Comparison of ENCODE assay signal across 1 cellular context in the genomic region with DNA sequence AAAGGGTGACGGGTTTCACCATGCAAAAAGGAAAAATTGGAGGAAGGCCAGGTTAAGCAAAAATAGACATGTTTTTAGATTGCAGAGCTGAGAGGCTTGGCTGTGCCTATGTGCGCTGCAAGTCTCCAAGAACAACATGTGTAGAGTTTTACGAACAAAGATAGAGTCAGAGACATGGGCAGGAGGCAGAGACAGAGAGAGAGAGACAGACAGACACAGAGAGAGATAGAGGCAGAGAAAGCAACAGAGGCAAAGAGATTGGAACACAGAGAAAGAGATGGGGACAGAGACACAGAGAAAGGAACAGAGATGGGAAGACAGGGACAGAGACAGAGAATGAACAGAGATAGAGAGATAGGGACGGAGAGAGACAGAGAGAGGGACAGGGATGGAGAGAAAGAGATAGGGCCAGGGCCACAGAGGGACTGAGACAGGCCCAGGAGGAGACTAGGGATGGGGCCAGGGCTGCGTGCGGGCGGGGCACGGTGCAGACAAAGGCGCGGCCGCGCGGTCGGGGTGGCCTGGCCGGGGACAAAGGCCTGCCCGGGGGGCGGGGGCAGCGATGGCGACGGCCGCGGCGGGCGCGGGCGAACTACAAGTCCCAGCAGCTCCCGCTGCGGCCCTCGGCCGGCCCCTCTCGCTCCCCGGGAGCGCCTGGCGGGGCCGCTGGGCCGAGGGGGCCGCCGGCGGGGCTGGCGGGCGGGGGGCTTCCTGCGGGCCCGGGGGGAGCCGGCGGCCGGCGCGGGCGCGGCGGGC.
A peak's percentile ranks its signal among the peaks of the same experiment; 100 is the strongest.
TF ChIP-seq lines count a peak whose summit lies in the region.

A gene (plus strand): TSS at position 633 of the 756 bp plus-strand sequence. CDS start 3,140 bp downstream, outside the sequence.

TF ChIP-seq in HepG2, 621 proteins besides CTCF, POLR2A, EP300 and RAD21 (continued from another document and continues in another):
- 0 out of 2 replicates have a peak, but pooled peaks have one; percentile 19 for TF ChIP-seq ZNF329 (CRISPR knock-in tag; IDR thresholded peaks at IDR 0.05; ENCODE audit: low read depth)
- TF ChIP-seq YEATS4 (CRISPR knock-in tag; IDR thresholded peaks at IDR 0.05; ENCODE audit: borderline replicate concordance), result peak; percentile 21; the same call in 1 of the 2 replicates
- TF ChIP-seq KDM5B (CRISPR knock-in tag; IDR thresholded peaks at IDR 0.05; ENCODE audit: borderline replicate concordance), result no peak
- TF ChIP-seq PAF1 (CRISPR knock-in tag; IDR thresholded peaks at IDR 0.05), result no peak
- TF ChIP-seq, protein P1, sequence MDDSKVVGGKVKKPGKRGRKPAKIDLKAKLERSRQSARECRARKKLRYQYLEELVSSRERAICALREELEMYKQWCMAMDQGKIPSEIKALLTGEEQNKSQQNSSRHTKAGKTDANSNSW (CRISPR knock-in tag; IDR thresholded peaks at IDR 0.05; ENCODE audit: borderline replicate concordance), result no peak
- no peak for TF ChIP-seq FOSL2 (CRISPR knock-in tag; IDR thresholded peaks at IDR 0.05)
- no peak for TF ChIP-seq ZNF569 (CRISPR knock-in tag; IDR thresholded peaks at IDR 0.05; ENCODE audit: borderline replicate concordance)
- no peak for TF ChIP-seq HDAC6 (IDR thresholded peaks at IDR 0.05; ENCODE audit: low read depth, low read length)
- TF ChIP-seq, protein P2, sequence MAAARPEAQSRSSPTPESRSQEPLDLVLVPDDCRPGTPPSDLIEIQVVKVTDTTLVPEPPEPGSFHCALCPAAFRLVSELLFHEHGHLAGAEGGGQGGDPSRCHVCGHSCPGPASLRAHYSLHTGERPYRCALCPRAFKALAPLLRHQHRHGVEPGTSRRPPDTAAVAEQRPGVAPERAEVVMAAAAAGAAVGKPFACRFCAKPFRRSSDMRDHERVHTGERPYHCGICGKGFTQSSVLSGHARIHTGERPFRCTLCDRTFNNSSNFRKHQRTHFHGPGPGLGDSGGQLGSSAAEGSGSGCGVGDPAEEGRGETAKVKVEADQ (CRISPR knock-in tag; IDR thresholded peaks at IDR 0.05; ENCODE audit: borderline replicate concordance), result no peak
- TF ChIP-seq ISX (CRISPR knock-in tag; conservative IDR thresholded peaks at IDR 0.05), result no peak
- TF ChIP-seq ZNF562 (CRISPR knock-in tag; IDR thresholded peaks at IDR 0.05; ENCODE audit: borderline replicate concordance), result no peak
- TF ChIP-seq, protein P3, sequence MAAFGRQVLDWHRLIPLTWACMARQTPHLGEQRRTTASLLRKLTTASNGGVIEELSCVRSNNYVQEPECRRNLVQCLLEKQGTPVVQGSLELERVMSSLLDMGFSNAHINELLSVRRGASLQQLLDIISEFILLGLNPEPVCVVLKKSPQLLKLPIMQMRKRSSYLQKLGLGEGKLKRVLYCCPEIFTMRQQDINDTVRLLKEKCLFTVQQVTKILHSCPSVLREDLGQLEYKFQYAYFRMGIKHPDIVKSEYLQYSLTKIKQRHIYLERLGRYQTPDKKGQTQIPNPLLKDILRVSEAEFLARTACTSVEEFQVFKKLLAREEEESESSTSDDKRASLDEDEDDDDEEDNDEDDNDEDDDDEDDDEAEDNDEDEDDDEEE (CRISPR knock-in tag; IDR thresholded peaks at IDR 0.05), result no peak
- no peak for TF ChIP-seq ZFP41 (CRISPR knock-in tag; IDR thresholded peaks at IDR 0.05; ENCODE audit: borderline replicate concordance)
- TF ChIP-seq ZMAT3 (CRISPR knock-in tag; conservative IDR thresholded peaks at IDR 0.05), result no peak
- TF ChIP-seq, protein P4, sequence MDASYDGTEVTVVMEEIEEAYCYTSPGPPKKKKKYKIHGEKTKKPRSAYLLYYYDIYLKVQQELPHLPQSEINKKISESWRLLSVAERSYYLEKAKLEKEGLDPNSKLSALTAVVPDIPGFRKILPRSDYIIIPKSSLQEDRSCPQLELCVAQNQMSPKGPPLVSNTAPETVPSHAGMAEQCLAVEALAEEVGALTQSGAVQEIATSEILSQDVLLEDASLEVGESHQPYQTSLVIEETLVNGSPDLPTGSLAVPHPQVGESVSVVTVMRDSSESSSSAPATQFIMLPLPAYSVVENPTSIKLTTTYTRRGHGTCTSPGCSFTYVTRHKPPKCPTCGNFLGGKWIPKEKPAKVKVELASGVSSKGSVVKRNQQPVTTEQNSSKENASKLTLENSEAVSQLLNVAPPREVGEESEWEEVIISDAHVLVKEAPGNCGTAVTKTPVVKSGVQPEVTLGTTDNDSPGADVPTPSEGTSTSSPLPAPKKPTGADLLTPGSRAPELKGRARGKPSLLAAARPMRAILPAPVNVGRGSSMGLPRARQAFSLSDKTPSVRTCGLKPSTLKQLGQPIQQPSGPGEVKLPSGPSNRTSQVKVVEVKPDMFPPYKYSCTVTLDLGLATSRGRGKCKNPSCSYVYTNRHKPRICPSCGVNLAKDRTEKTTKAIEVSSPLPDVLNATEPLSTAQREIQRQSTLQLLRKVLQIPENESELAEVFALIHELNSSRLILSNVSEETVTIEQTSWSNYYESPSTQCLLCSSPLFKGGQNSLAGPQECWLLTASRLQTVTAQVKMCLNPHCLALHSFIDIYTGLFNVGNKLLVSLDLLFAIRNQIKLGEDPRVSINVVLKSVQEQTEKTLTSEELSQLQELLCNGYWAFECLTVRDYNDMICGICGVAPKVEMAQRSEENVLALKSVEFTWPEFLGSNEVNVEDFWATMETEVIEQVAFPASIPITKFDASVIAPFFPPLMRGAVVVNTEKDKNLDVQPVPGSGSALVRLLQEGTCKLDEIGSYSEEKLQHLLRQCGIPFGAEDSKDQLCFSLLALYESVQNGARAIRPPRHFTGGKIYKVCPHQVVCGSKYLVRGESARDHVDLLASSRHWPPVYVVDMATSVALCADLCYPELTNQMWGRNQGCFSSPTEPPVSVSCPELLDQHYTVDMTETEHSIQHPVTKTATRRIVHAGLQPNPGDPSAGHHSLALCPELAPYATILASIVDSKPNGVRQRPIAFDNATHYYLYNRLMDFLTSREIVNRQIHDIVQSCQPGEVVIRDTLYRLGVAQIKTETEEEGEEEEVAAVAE (CRISPR knock-in tag; IDR thresholded peaks at IDR 0.05; ENCODE audit: borderline replicate concordance), result no peak
- TF ChIP-seq, protein P5, sequence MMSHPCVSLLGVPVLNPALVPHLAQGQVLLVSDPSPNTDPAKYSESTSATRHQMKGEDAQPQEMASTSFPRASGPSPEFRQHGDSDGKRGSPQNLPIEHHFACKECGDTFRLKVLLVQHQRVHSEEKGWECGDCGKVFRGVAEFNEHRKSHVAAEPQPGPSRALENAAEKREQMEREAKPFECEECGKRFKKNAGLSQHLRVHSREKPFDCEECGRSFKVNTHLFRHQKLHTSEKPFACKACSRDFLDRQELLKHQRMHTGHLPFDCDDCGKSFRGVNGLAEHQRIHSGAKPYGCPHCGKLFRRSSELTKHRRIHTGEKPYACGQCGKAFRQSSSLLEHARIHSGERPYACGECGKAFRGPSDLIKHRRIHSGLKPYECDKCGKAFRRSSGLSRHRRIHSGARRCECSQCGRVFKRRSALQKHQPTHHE (CRISPR knock-in tag; IDR thresholded peaks at IDR 0.05; ENCODE audit: borderline replicate concordance), result no peak
- TF ChIP-seq JARID2 (CRISPR knock-in tag; IDR thresholded peaks at IDR 0.05; ENCODE audit: insufficient replicate concordance), result no peak
- TF ChIP-seq GLI4 (CRISPR knock-in tag; IDR thresholded peaks at IDR 0.05; ENCODE audit: borderline replicate concordance), result no peak
- TF ChIP-seq, protein P6, sequence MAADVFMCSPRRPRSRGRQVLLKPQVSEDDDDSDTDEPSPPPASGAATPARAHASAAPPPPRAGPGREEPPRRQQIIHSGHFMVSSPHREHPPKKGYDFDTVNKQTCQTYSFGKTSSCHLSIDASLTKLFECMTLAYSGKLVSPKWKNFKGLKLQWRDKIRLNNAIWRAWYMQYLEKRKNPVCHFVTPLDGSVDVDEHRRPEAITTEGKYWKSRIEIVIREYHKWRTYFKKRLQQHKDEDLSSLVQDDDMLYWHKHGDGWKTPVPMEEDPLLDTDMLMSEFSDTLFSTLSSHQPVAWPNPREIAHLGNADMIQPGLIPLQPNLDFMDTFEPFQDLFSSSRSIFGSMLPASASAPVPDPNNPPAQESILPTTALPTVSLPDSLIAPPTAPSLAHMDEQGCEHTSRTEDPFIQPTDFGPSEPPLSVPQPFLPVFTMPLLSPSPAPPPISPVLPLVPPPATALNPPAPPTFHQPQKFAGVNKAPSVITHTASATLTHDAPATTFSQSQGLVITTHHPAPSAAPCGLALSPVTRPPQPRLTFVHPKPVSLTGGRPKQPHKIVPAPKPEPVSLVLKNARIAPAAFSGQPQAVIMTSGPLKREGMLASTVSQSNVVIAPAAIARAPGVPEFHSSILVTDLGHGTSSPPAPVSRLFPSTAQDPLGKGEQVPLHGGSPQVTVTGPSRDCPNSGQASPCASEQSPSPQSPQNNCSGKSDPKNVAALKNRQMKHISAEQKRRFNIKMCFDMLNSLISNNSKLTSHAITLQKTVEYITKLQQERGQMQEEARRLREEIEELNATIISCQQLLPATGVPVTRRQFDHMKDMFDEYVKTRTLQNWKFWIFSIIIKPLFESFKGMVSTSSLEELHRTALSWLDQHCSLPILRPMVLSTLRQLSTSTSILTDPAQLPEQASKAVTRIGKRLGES (CRISPR knock-in tag; IDR thresholded peaks at IDR 0.05; ENCODE audit: borderline replicate concordance), result no peak
- TF ChIP-seq MTA3 (CRISPR knock-in tag; IDR thresholded peaks at IDR 0.05), result no peak
- TF ChIP-seq ZMYM4 (CRISPR knock-in tag; IDR thresholded peaks at IDR 0.05), result no peak
- no peak for TF ChIP-seq ZNF10 (CRISPR knock-in tag; IDR thresholded peaks at IDR 0.05; ENCODE audit: borderline replicate concordance, low read depth)
- TF ChIP-seq, protein P7, sequence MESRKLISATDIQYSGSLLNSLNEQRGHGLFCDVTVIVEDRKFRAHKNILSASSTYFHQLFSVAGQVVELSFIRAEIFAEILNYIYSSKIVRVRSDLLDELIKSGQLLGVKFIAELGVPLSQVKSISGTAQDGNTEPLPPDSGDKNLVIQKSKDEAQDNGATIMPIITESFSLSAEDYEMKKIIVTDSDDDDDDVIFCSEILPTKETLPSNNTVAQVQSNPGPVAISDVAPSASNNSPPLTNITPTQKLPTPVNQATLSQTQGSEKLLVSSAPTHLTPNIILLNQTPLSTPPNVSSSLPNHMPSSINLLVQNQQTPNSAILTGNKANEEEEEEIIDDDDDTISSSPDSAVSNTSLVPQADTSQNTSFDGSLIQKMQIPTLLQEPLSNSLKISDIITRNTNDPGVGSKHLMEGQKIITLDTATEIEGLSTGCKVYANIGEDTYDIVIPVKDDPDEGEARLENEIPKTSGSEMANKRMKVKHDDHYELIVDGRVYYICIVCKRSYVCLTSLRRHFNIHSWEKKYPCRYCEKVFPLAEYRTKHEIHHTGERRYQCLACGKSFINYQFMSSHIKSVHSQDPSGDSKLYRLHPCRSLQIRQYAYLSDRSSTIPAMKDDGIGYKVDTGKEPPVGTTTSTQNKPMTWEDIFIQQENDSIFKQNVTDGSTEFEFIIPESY (CRISPR knock-in tag; IDR thresholded peaks at IDR 0.05), result no peak
- TF ChIP-seq, protein P8, sequence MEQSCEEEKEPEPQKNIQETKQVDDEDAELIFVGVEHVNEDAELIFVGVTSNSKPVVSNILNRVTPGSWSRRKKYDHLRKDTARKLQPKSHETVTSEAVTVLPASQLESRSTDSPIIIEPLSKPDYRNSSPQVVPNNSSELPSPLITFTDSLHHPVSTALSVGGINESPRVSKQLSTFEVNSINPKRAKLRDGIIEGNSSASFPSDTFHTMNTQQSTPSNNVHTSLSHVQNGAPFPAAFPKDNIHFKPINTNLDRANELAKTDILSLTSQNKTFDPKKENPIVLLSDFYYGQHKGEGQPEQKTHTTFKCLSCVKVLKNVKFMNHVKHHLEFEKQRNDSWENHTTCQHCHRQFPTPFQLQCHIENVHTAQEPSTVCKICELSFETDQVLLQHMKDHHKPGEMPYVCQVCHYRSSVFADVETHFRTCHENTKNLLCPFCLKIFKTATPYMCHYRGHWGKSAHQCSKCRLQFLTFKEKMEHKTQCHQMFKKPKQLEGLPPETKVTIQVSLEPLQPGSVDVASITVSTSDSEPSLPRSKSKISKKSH (CRISPR knock-in tag; IDR thresholded peaks at IDR 0.05; ENCODE audit: borderline replicate concordance), result no peak
- TF ChIP-seq, protein P9, sequence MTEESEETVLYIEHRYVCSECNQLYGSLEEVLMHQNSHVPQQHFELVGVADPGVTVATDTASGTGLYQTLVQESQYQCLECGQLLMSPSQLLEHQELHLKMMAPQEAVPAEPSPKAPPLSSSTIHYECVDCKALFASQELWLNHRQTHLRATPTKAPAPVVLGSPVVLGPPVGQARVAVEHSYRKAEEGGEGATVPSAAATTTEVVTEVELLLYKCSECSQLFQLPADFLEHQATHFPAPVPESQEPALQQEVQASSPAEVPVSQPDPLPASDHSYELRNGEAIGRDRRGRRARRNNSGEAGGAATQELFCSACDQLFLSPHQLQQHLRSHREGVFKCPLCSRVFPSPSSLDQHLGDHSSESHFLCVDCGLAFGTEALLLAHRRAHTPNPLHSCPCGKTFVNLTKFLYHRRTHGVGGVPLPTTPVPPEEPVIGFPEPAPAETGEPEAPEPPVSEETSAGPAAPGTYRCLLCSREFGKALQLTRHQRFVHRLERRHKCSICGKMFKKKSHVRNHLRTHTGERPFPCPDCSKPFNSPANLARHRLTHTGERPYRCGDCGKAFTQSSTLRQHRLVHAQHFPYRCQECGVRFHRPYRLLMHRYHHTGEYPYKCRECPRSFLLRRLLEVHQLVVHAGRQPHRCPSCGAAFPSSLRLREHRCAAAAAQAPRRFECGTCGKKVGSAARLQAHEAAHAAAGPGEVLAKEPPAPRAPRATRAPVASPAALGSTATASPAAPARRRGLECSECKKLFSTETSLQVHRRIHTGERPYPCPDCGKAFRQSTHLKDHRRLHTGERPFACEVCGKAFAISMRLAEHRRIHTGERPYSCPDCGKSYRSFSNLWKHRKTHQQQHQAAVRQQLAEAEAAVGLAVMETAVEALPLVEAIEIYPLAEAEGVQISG (CRISPR knock-in tag; IDR thresholded peaks at IDR 0.05), result peak; percentile 69
- no peak for TF ChIP-seq KAT7 (CRISPR knock-in tag; IDR thresholded peaks at IDR 0.05; ENCODE audit: borderline replicate concordance)
- no peak; the same call in 1 of the 2 replicates for TF ChIP-seq RXRA (CRISPR knock-in tag; IDR thresholded peaks at IDR 0.05)
- no peak for TF ChIP-seq GPN1 (CRISPR knock-in tag; IDR thresholded peaks at IDR 0.05; ENCODE audit: borderline replicate concordance)
- no peak for TF ChIP-seq ZNF292 (CRISPR knock-in tag; IDR thresholded peaks at IDR 0.05; ENCODE audit: borderline replicate concordance, low read depth)
- TF ChIP-seq TP53 (CRISPR knock-in tag; conservative IDR thresholded peaks at IDR 0.05), result no peak
- TF ChIP-seq, protein P10, sequence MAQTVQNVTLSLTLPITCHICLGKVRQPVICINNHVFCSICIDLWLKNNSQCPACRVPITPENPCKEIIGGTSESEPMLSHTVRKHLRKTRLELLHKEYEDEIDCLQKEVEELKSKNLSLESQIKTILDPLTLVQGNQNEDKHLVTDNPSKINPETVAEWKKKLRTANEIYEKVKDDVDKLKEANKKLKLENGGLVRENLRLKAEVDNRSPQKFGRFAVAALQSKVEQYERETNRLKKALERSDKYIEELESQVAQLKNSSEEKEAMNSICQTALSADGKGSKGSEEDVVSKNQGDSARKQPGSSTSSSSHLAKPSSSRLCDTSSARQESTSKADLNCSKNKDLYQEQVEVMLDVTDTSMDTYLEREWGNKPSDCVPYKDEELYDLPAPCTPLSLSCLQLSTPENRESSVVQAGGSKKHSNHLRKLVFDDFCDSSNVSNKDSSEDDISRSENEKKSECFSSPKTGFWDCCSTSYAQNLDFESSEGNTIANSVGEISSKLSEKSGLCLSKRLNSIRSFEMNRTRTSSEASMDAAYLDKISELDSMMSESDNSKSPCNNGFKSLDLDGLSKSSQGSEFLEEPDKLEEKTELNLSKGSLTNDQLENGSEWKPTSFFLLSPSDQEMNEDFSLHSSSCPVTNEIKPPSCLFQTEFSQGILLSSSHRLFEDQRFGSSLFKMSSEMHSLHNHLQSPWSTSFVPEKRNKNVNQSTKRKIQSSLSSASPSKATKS (CRISPR knock-in tag; IDR thresholded peaks at IDR 0.05), result no peak
- no peak for TF ChIP-seq ZNF451 (CRISPR knock-in tag; IDR thresholded peaks at IDR 0.05)
- TF ChIP-seq ZNF790 (CRISPR knock-in tag; IDR thresholded peaks at IDR 0.05; ENCODE audit: borderline replicate concordance), result no peak
- no peak for TF ChIP-seq ZNF615 (CRISPR knock-in tag; IDR thresholded peaks at IDR 0.05; ENCODE audit: borderline replicate concordance)
- TF ChIP-seq TARDBP (CRISPR knock-in tag; IDR thresholded peaks at IDR 0.05), result no peak
